In the genomic region with DNA sequence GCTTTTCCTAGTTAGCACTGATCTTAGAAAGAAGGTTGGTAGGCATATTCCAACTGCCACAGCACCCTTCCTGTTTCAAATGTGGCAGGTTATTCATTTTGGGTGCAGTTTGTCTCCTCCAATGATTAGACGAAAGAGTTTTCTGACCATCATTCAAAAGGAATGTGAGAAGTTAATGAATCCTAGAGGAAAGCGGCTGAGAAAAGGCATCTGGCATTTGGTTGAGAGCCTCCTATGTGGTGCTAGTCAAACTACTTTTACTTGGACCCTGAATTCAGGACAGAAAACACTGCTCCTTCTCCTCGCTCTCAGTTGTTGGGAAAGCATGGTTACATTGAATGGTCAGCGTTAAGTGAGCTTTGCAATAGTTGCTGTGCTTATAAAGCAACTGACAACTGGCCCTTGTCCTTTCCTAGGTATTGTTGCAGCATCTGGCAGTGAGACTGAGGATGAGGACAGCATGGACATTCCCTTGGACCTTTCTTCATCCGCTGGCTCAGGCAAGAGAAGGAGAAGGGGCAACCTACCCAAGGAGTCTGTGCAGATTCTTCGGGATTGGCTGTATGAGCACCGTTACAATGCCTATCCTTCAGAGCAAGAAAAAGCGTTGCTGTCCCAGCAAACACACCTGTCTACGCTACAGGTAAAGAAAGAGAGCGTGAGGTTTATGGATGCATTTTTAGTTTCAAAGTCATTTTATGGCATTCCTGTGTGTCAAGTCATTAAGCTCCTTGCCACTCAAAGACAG, we compare ENCODE assay signal across 13 cellular contexts. TPM values are rescaled to one million over a fixed set of nuclear protein-coding genes. Genes with fewer than 3 reads are reported as not detected.
DNase-seq lines count a peak whose midpoint lies in the region; ATAC-seq, FAIRE-seq and TF ChIP-seq lines count a peak whose summit lies in the region.
"Had no signal": no experiment of that assay in that cellular context is flagged by ENCODE, and none has a peak within 500 bp of the region (broad histone marks: within the 10 kb centered on the region; RNA-seq: fewer than 3 reads in every experiment).

No MANE protein-coding gene starts in this region.

- H3K4me1 Mint-ChIP-seq in endothelial cell (ENCODE audit: unreplicated experiment): peaks cover 58% of the 10 kb centered on the region

- peak overlapping the region; percentile 75 for H3K27ac Mint-ChIP-seq in endothelial cell (ENCODE audit: unreplicated experiment)

- no peak overlapping the region for H2AFZ ChIP-seq in Loucy (ENCODE audit: low read length)

- peak overlapping the region; percentile 92 for H3K4me3 ChIP-seq in Loucy (ENCODE audit: low read length, poor library complexity, severe bottlenecking)
- H3K4me3 ChIP-seq in muscle layer of duodenum (ENCODE audit: low read depth in 1 of 2, low read length in 2 of 2): peak overlapping the region in 1 of 2 donors; percentile 27
- no peak overlapping the region for H3K4me3 ChIP-seq in HAP-1

- peak overlapping the region; percentile 100 for H3K27ac ChIP-seq in muscle layer of duodenum (ENCODE audit: low read length)
- H3K27ac ChIP-seq: brain microvascular endothelial cell, KMS-11, neutrophil had no signal

- H3K9me3 ChIP-seq in Loucy (ENCODE audit: insufficient read depth, low read depth, low read length): no peaks in the 10 kb centered on the region
- peaks cover 0 to 7% of the 10 kb centered on the region in 2 donors for H3K9me3 ChIP-seq in muscle layer of duodenum (ENCODE audit: control insufficient read depth in 1 of 2, low read length in 2 of 2)
- peaks cover 2% of the 10 kb centered on the region; the same call in 1 of the 2 replicates for H3K9me3 ChIP-seq in HAP-1
- H3K9me3 ChIP-seq: neutrophil had no signal

- H3F3A ChIP-seq in Loucy (ENCODE audit: low read depth): no peaks in the 10 kb centered on the region

- DNase-seq in AG08395 (ENCODE audit: low spot score): peak; percentile 31
- DNase-seq in endothelial cell (ENCODE audit: low spot score): no peak
- DNase-seq in HAP-1 (ENCODE audit: low spot score in 2 of 2): no peak
- DNase-seq in HTR-8/SVneo (ENCODE audit: insufficient read length, low spot score): no peak
- DNase-seq: brain microvascular endothelial cell, DND-41 had no signal

- in situ Hi-C loops in HAP-1 (cut with MboI; ENCODE audit: low sequenced_read_pairs): loop anchor here (10.0 kb wide), 1 partner anchor 171 kb away; no protein-coding TSS in a partner anchor

- TF ChIP-seq CTCF in Loucy (conservative IDR thresholded peaks at IDR 0.05; ENCODE audit: low read length) (no peak), endothelial cell (IDR thresholded peaks at IDR 0.05; ENCODE audit: unreplicated experiment) (no peak)

- H3K9me2 ChIP-seq in Loucy (replicated peaks; ENCODE audit: low read depth, low read length): no peaks in the 10 kb centered on the region

- H3K79me2 ChIP-seq in Loucy (ENCODE audit: insufficient read depth, low read length): peaks cover 87% of the 10 kb centered on the region

- no peak for FAIRE-seq in HTR-8/SVneo (lab: Jason Lieb, UNC)

- peaks cover 44% of the 10 kb centered on the region for H4K20me1 ChIP-seq in Loucy (ENCODE audit: insufficient read depth, low read length, poor library complexity, severe bottlenecking)

- H3K4me1 ChIP-seq in Loucy (ENCODE audit: insufficient read depth, low read length, poor library complexity, severe bottlenecking): peaks cover 51% of the 10 kb centered on the region
- H3K4me1 ChIP-seq in muscle layer of duodenum (ENCODE audit: control insufficient read depth in 1 of 2, insufficient read depth in 2 of 2, low read length in 2 of 2): peaks cover 22 to 24% of the 10 kb centered on the region in 2 donors
- peaks cover 20% of the 10 kb centered on the region for H3K4me1 ChIP-seq in HAP-1

- peak overlapping the region; percentile 78 for H3K4me3 Mint-ChIP-seq in endothelial cell (ENCODE audit: unreplicated experiment)
- H3K4me3 Mint-ChIP-seq: stimulated activated memory B cell treated with anti-CD40 and anti-IgM and Interleukin-4, amounts not matched to agents 10 μg/mL and 1 μg/mL and 100 μg/mL, for 72 hours had no signal

- H3K4me2 ChIP-seq in Loucy (ENCODE audit: low read depth, low read length, poor library complexity, severe bottlenecking): peak overlapping the region; percentile 95
- H3K4me2 ChIP-seq: KMS-11 had no signal

- H3K27me3 ChIP-seq in Loucy (ENCODE audit: insufficient read depth, low read length, poor library complexity, severe bottlenecking) (no peaks in the 10 kb centered on the region), muscle layer of duodenum (ENCODE audit: low read depth, low read length) (no peaks in the 10 kb centered on the region), HAP-1 (ENCODE audit: low read depth) (no peaks in the 10 kb centered on the region)
- H3K27me3 ChIP-seq: brain microvascular endothelial cell had no signal

- peaks cover 38% of the 10 kb centered on the region for H3K36me3 ChIP-seq in Loucy (ENCODE audit: insufficient read depth, low read length)
- H3K36me3 ChIP-seq in muscle layer of duodenum (ENCODE audit: control insufficient read depth in 1 of 2, insufficient read depth in 2 of 2, low read length in 2 of 2): peaks cover 26 to 35% of the 10 kb centered on the region in 2 donors
- peaks cover 44% of the 10 kb centered on the region for H3K36me3 ChIP-seq in HAP-1 (replicated peaks)
- H3K36me3 ChIP-seq: neutrophil had no signal

- no peak for ATAC-seq in HG02981 (IDR thresholded peaks at IDR 0.05; ENCODE audit: unreplicated experiment)
- no peak for ATAC-seq in GM19324 (IDR thresholded peaks at IDR 0.05; ENCODE audit: low FRiP score, unreplicated experiment)
- ATAC-seq: stimulated activated memory B cell treated with anti-CD40 and anti-IgM and Interleukin-4, amounts not matched to agents 10 μg/mL and 1 μg/mL and 100 μg/mL, for 72 hours had no signal

- no peaks in the 10 kb centered on the region for H3K9me3 Mint-ChIP-seq in endothelial cell (ENCODE audit: unreplicated experiment)
- H3K9me3 Mint-ChIP-seq: stimulated activated memory B cell treated with anti-CD40 and anti-IgM and Interleukin-4, amounts not matched to agents 10 μg/mL and 1 μg/mL and 100 μg/mL, for 72 hours had no signal

- peaks cover 49% of the 10 kb centered on the region for H3K36me3 Mint-ChIP-seq in endothelial cell (ENCODE audit: low read depth, unreplicated experiment)

- peak overlapping the region; percentile 95 for H3K9ac ChIP-seq in Loucy (ENCODE audit: low read depth, low read length, poor library complexity, severe bottlenecking)
- H3K9ac ChIP-seq: KMS-11 had no signal

- peaks cover 20% of the 10 kb centered on the region for H3K27me3 Mint-ChIP-seq in endothelial cell (ENCODE audit: unreplicated experiment)
- H3K27me3 Mint-ChIP-seq: stimulated activated memory B cell treated with anti-CD40 and anti-IgM and Interleukin-4, amounts not matched to agents 10 μg/mL and 1 μg/mL and 100 μg/mL, for 72 hours had no signal

RNA-seq across cellular contexts. Expression of gene TGIF1, which starts 6.1 kb away (rescaled TPM):
- total RNA-seq in endothelial cell (ENCODE audit: unreplicated experiment): 72.5 TPM
